1 cellular context compared by ENCODE assay signal in the genomic region with DNA sequence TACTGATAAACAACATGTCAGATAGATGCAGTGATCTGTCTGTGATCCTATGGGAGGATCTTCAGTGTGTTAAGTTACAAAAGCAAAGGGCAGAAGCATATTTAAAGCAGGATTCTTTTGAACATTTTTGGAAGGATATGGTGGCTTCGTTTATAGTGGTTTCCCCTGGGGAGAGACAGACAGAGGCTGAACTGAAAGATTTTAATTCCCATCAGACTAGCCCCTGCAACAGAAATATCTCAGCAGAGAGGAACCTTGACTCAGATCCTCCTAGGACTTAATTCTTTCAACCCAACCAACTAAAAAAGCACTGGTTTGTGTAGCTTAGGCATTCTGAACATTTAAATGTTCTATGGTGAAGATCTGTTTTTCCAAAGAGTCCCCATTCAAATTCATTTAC.
TF ChIP-seq lines count a peak whose summit lies in the region.

No MANE protein-coding gene starts in this region.

TF ChIP-seq in K562, 482 proteins besides CTCF, POLR2A, EP300 and RAD21:
- TF ChIP-seq MYBL2 (IDR thresholded peaks at IDR 0.05; ENCODE audit: low read depth) (no peak), MYBL2 (CRISPR knock-in tag; IDR thresholded peaks at IDR 0.05; ENCODE audit: borderline replicate concordance) (no peak)
- TF ChIP-seq, protein P1, sequence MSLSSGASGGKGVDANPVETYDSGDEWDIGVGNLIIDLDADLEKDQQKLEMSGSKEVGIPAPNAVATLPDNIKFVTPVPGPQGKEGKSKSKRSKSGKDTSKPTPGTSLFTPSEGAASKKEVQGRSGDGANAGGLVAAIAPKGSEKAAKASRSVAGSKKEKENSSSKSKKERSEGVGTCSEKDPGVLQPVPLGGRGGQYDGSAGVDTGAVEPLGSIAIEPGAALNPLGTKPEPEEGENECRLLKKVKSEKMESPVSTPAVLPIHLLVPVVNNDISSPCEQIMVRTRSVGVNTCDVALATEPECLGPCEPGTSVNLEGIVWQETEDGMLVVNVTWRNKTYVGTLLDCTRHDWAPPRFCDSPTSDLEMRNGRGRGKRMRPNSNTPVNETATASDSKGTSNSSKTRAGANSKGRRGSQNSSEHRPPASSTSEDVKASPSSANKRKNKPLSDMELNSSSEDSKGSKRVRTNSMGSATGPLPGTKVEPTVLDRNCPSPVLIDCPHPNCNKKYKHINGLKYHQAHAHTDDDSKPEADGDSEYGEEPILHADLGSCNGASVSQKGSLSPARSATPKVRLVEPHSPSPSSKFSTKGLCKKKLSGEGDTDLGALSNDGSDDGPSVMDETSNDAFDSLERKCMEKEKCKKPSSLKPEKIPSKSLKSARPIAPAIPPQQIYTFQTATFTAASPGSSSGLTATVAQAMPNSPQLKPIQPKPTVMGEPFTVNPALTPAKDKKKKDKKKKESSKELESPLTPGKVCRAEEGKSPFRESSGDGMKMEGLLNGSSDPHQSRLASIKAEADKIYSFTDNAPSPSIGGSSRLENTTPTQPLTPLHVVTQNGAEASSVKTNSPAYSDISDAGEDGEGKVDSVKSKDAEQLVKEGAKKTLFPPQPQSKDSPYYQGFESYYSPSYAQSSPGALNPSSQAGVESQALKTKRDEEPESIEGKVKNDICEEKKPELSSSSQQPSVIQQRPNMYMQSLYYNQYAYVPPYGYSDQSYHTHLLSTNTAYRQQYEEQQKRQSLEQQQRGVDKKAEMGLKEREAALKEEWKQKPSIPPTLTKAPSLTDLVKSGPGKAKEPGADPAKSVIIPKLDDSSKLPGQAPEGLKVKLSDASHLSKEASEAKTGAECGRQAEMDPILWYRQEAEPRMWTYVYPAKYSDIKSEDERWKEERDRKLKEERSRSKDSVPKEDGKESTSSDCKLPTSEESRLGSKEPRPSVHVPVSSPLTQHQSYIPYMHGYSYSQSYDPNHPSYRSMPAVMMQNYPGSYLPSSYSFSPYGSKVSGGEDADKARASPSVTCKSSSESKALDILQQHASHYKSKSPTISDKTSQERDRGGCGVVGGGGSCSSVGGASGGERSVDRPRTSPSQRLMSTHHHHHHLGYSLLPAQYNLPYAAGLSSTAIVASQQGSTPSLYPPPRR (CRISPR knock-in tag; IDR thresholded peaks at IDR 0.05; ENCODE audit: borderline replicate concordance): 0 out of 2 replicates have a peak, but pooled peaks have one; percentile 48
TF ChIP-seq in K562: peak in this region for 1.
